ENCODE assay signal across 8 cellular contexts in genomic region chr2:70095833-70096670, GRCh38. TPM values are rescaled to one million over a fixed set of nuclear protein-coding genes. Genes with fewer than 3 reads are reported as not detected.
A peak's percentile ranks its signal among the peaks of the same experiment; 100 is the strongest.
DNase-seq lines count a peak whose midpoint lies in the region; ATAC-seq and TF ChIP-seq lines count a peak whose summit lies in the region.

No MANE protein-coding gene starts in this region.

- H3K9me3 ChIP-seq in naive thymus-derived CD4-positive, alpha-beta T cell (ENCODE audit: control insufficient read depth in 2 of 3, low read length in 3 of 3) = no peaks in the 10 kb centered on the region

- peak overlapping the region in 2 of 3 donors; percentile 83 to 97 for H3K27ac Mint-ChIP-seq in IgD-negative memory B cell
- H3K27ac Mint-ChIP-seq in naive thymus-derived CD4-positive, alpha-beta T cell = peak overlapping the region; percentile 91 to 100 (median 97)

- H3K27me3 Mint-ChIP-seq in IgD-negative memory B cell = no peaks in the 10 kb centered on the region
- H3K27me3 Mint-ChIP-seq in naive thymus-derived CD4-positive, alpha-beta T cell = no peaks in the 10 kb centered on the region

- CTCF ChIA-PET in naive thymus-derived CD4-positive, alpha-beta T cell (lab: Charles Lee) = interaction anchor here (0.7 to 1.7 kb wide), 8 partner anchors 9 to 94 kb away, joined by 3 to 6 read pairs (median 4); partner anchors contain the start of gene C2orf42

- peak overlapping the region; percentile 17; the same call in 1 of the 2 replicates for H3K27ac ChIP-seq in 22Rv1
- H3K27ac ChIP-seq in caudate nucleus (ENCODE audit: low read depth, low read length) = peak overlapping the region; percentile 98
- peak overlapping the region; percentile 91 for H3K27ac ChIP-seq in naive thymus-derived CD4-positive, alpha-beta T cell (ENCODE audit: low read depth, low read length)

- H3K27me3 ChIP-seq in naive thymus-derived CD4-positive, alpha-beta T cell (ENCODE audit: control insufficient read depth in 2 of 2, insufficient read depth in 2 of 2, low read length in 2 of 2) = no peaks in the 10 kb centered on the region

- peaks cover 19 to 33% (median 28%) of the 10 kb centered on the region in 3 donors for H3K4me1 Mint-ChIP-seq in IgD-negative memory B cell
- peaks cover 36 to 51% (median 40%) of the 10 kb centered on the region in 7 donors for H3K4me1 Mint-ChIP-seq in naive thymus-derived CD4-positive, alpha-beta T cell

- DNase-seq in caudate nucleus (lab: John Stamatoyannopoulos, UW) (no peak), pons (ENCODE audit: low spot score) (no peak), HCEC 1CT (no peak), NCI-H128 (lab: John Stamatoyannopoulos, UW; ENCODE audit: unreplicated experiment) (no peak)
- DNase-seq in naive thymus-derived CD4-positive, alpha-beta T cell = no peak

- intact Hi-C loops in naive thymus-derived CD4-positive, alpha-beta T cell (cut with micrococcal nuclease) = loop anchor here (1.0 to 2.0 kb wide), 5 partner anchors 8 to 28 kb away; partner anchors contain the start of gene PCBP1 (in 1 of the 2)

- no peak for TF ChIP-seq CTCF in 22Rv1 (IDR thresholded peaks at IDR 0.05)

- H3K36me3 ChIP-seq in naive thymus-derived CD4-positive, alpha-beta T cell (ENCODE audit: control insufficient read depth in 2 of 3, insufficient read depth in 3 of 3, low read length in 3 of 3) = no peaks in the 10 kb centered on the region

- no peak for ATAC-seq in naive thymus-derived CD4-positive, alpha-beta T cell
- ATAC-seq in GM18502 (IDR thresholded peaks at IDR 0.05; ENCODE audit: poor library complexity, unreplicated experiment) = no peak

- H3K4me3 ChIP-seq in naive thymus-derived CD4-positive, alpha-beta T cell (ENCODE audit: low read length) = peak overlapping the region; percentile 38

- peaks cover 30% of the 10 kb centered on the region in 2 donors for H3K4me1 ChIP-seq in naive thymus-derived CD4-positive, alpha-beta T cell (ENCODE audit: control insufficient read depth in 2 of 2, insufficient read depth in 2 of 2, low read length in 2 of 2)

- peak overlapping the region in 2 of 4 donors; percentile 33 to 52 for H3K4me3 Mint-ChIP-seq in IgD-negative memory B cell
- peak overlapping the region; percentile 47 to 89 (median 67) for H3K4me3 Mint-ChIP-seq in naive thymus-derived CD4-positive, alpha-beta T cell

- POLR2A ChIA-PET in naive thymus-derived CD4-positive, alpha-beta T cell (lab: Charles Lee) = interaction anchor here (1.4 to 29.1 kb wide), 6 partner anchors 10 to 197 kb away, joined by 6 to 1973 read pairs (median 248); partner anchors contain the start of genes MXD1, PCBP1 and SNRPG

- peaks cover 4% of the 10 kb centered on the region for H3K36me3 Mint-ChIP-seq in IgD-negative memory B cell
- H3K36me3 Mint-ChIP-seq in naive thymus-derived CD4-positive, alpha-beta T cell = peaks cover 0 to 20% (median 0%) of the 10 kb centered on the region in 5 donors

- H3K9me3 Mint-ChIP-seq in IgD-negative memory B cell = no peaks in the 10 kb centered on the region
- peaks cover 0 to 2% (median 0%) of the 10 kb centered on the region in 11 donors for H3K9me3 Mint-ChIP-seq in naive thymus-derived CD4-positive, alpha-beta T cell

RNA-seq across cellular contexts. Expression of gene PCBP1, which starts 8.8 kb away (rescaled TPM):
- polyA plus RNA-seq in IgD-negative memory B cell = 123 TPM
- 100 to 1,000 TPM; 257 to 487 (median 368) TPM for total RNA-seq in naive thymus-derived CD4-positive, alpha-beta T cell
- polyA plus RNA-seq in naive thymus-derived CD4-positive, alpha-beta T cell = 100 to 1,000 TPM; 178 to 198 TPM

Comparison
In these comparisons a context has a peak if more than half of its experiments do, and no peak if none do; other contexts are left out.
1. H3K27ac ChIP-seq: peak in every context shown above with its lines; median percentile 98 in caudate nucleus; 91 in naive thymus-derived CD4-positive, alpha-beta T cell; 17 in 22Rv1.